In the genomic region with DNA sequence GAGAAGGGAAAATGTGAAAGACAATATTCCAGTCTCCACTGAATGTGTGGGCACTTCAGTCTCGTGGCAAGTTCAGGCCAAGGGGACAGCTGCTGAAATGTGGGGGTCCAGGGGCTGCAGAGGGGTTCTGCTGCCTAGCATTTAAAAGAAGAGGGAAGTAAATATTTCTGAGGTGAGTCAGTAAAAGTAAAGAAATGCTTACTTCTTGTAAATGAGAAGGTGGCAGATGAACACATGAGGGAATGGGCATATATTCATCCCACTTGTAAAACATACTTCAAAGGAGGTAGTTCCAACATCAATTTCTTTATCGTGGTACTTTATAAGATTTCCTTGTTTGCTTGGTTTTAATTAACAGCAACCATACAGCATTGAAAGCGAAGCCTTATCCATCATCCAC, we compare ENCODE assay signal across 17 cellular contexts.
"Had no signal": no experiment of that assay in that cellular context is flagged by ENCODE, and none has a peak within 500 bp of the region (broad histone marks: within the 10 kb centered on the region; RNA-seq: fewer than 3 reads in every experiment).

No MANE protein-coding gene starts in this region.

- H3K27ac ChIP-seq: colonic mucosa, esophagus muscularis mucosa, hepatocyte had no signal

- H3K9me3 Mint-ChIP-seq: activated naive CD4-positive, alpha-beta T cell treated with anti-CD3 and anti-CD28 coated beads, Interleukin-2, amount 50 U/mL, for 24 hours; nephron; stimulated activated memory B cell treated with anti-CD40 and anti-IgM and Interleukin-4, amounts not matched to agents 10 μg/mL and 1 μg/mL and 100 μg/mL, for 72 hours had no signal

- H3K4me1 Mint-ChIP-seq: nephron; stimulated activated memory B cell treated with anti-CD40 and anti-IgM and Interleukin-4, amounts not matched to agents 10 μg/mL and 1 μg/mL and 100 μg/mL, for 72 hours had no signal

- ATAC-seq: left ventricle myocardium superior; stimulated activated memory B cell treated with anti-CD40 and anti-IgM and Interleukin-4, amounts not matched to agents 10 μg/mL and 1 μg/mL and 100 μg/mL, for 72 hours had no signal

- H3K4me1 ChIP-seq: colonic mucosa, esophagus muscularis mucosa had no signal

- DNase-seq: activated effector memory CD4-positive, alpha-beta T cell treated with Interleukin-2 at 50 U/mL for 16 hours; activated T-cell treated with anti-CD3 and anti-CD28 coated beads for 4 hours; amniotic stem cell; central memory CD4-positive, alpha-beta T cell; kidney glomerular epithelial cell; left ventricle myocardium superior; mesenchymal stem cell; nucleus accumbens; posterior cingulate gyrus; retina; T-helper 9 cell had no signal

- H3K9me3 ChIP-seq: colonic mucosa, esophagus muscularis mucosa had no signal

- H3K4me3 Mint-ChIP-seq: activated naive CD4-positive, alpha-beta T cell treated with anti-CD3 and anti-CD28 coated beads, Interleukin-2, amount 50 U/mL, for 24 hours; nephron; stimulated activated memory B cell treated with anti-CD40 and anti-IgM and Interleukin-4, amounts not matched to agents 10 μg/mL and 1 μg/mL and 100 μg/mL, for 72 hours had no signal

- H3K36me3 ChIP-seq: colonic mucosa, esophagus muscularis mucosa had no signal

- H3K27me3 Mint-ChIP-seq: activated naive CD4-positive, alpha-beta T cell treated with anti-CD3 and anti-CD28 coated beads, Interleukin-2, amount 50 U/mL, for 24 hours; stimulated activated memory B cell treated with anti-CD40 and anti-IgM and Interleukin-4, amounts not matched to agents 10 μg/mL and 1 μg/mL and 100 μg/mL, for 72 hours had no signal

- H3K4me3 ChIP-seq: colonic mucosa, esophagus muscularis mucosa, hepatocyte had no signal

- H3K27ac Mint-ChIP-seq: activated naive CD4-positive, alpha-beta T cell treated with anti-CD3 and anti-CD28 coated beads, Interleukin-2, amount 50 U/mL, for 24 hours; nephron; stimulated activated memory B cell treated with anti-CD40 and anti-IgM and Interleukin-4, amounts not matched to agents 10 μg/mL and 1 μg/mL and 100 μg/mL, for 72 hours had no signal

- H3K36me3 Mint-ChIP-seq: activated naive CD4-positive, alpha-beta T cell treated with anti-CD3 and anti-CD28 coated beads, Interleukin-2, amount 50 U/mL, for 24 hours; stimulated activated memory B cell treated with anti-CD40 and anti-IgM and Interleukin-4, amounts not matched to agents 10 μg/mL and 1 μg/mL and 100 μg/mL, for 72 hours had no signal
